Comparison of ENCODE assay signal across 17 cellular contexts in genomic region chr22:48541401-48542098, GRCh38.
DNase-seq lines count a peak whose midpoint lies in the region; ATAC-seq and TF ChIP-seq lines count a peak whose summit lies in the region.
"Had no signal": no experiment of that assay in that cellular context is flagged by ENCODE, and none has a peak within 500 bp of the region (broad histone marks: within the 10 kb centered on the region; RNA-seq: fewer than 3 reads in every experiment).

No MANE protein-coding gene starts in this region.

- H3K4me3 Mint-ChIP-seq in brain: no peak overlapping the region
- H3K4me3 Mint-ChIP-seq: B cell; CD4-positive, alpha-beta T cell; CD8-positive, alpha-beta T cell had no signal

- H3K9me3 ChIP-seq in BLaER1 (no peaks in the 10 kb centered on the region), HEK293 (ENCODE audit: control insufficient read depth, insufficient read depth, low read depth, low read length) (no peaks in the 10 kb centered on the region)
- H3K9me3 ChIP-seq: A549, Caco-2 had no signal

- no peak overlapping the region for H3K4me3 ChIP-seq in BLaER1
- H3K4me3 ChIP-seq in HEK293 (ENCODE audit: low read depth, low read length): no peak overlapping the region
- H3K4me3 ChIP-seq: A549 had no signal

- ATAC-seq in GM19452 (IDR thresholded peaks at IDR 0.05; ENCODE audit: unreplicated experiment): no peak
- ATAC-seq: A549; CD8-positive, alpha-beta T cell had no signal

- H3K9ac ChIP-seq in BLaER1: no peak overlapping the region

- DNase-seq in dermis blood vessel endothelial cell: no peak
- no peak for DNase-seq in HuH-7.5 (ENCODE audit: low spot score)
- DNase-seq: AML-193; Caco-2; Calu3; CD4-positive, alpha-beta T cell; CD8-positive, alpha-beta T cell; DMS79 treated with DMSO at 0.1 percent for 48 hours; GF-D8 had no signal

- H3K4me2 ChIP-seq in BLaER1: peak overlapping the region; percentile 57
- H3K4me2 ChIP-seq: A549 had no signal

- TF ChIP-seq CTCF in HEK293 (tag by site-specific recombination; IDR thresholded peaks at IDR 0.05) (no peak), brain (conservative IDR thresholded peaks at IDR 0.05) (no peak)

- H3K9me3 Mint-ChIP-seq in brain: no peaks in the 10 kb centered on the region
- H3K9me3 Mint-ChIP-seq: CD4-positive, alpha-beta T cell; CD8-positive, alpha-beta T cell had no signal

- H3K27me3 Mint-ChIP-seq in brain: no peaks in the 10 kb centered on the region
- H3K27me3 Mint-ChIP-seq: CD4-positive, alpha-beta T cell had no signal

- H3K4me1 ChIP-seq in BLaER1: peaks cover 27% of the 10 kb centered on the region
- H3K4me1 ChIP-seq in HEK293 (ENCODE audit: control insufficient read depth, insufficient read depth, low read length): no peaks in the 10 kb centered on the region
- H3K4me1 ChIP-seq: A549, Caco-2 had no signal

- POLR2A ChIA-PET in HEK293 (lab: Yijun Ruan, JAX): no interaction called here

- no peaks in the 10 kb centered on the region for H3K27me3 ChIP-seq in BLaER1

- H3K27ac ChIP-seq in BLaER1: no peak overlapping the region
- no peak overlapping the region for H3K27ac ChIP-seq in HEK293 (ENCODE audit: extremely low read depth, low read depth, low read length)
- H3K27ac ChIP-seq: 22Rv1, A549, C4-2B had no signal

- no peaks in the 10 kb centered on the region for H3K36me3 Mint-ChIP-seq in brain
- H3K36me3 Mint-ChIP-seq: CD8-positive, alpha-beta T cell had no signal

- H4K20me1 ChIP-seq in BLaER1: peaks cover 7% of the 10 kb centered on the region; the same call in 1 of the 2 replicates

- CTCF ChIA-PET in HEK293 (lab: Yijun Ruan, JAX): no interaction called here

- H3K4me1 Mint-ChIP-seq in brain: peaks cover 26% of the 10 kb centered on the region
- H3K4me1 Mint-ChIP-seq: B cell had no signal

- peak overlapping the region in 3 of 5 experiments; percentile 14 to 63 (median 24) for H3K27ac Mint-ChIP-seq in brain
- H3K27ac Mint-ChIP-seq: B cell; CD4-positive, alpha-beta T cell; CD8-positive, alpha-beta T cell had no signal

- no peaks in the 10 kb centered on the region for H3K36me3 ChIP-seq in BLaER1
- no peaks in the 10 kb centered on the region for H3K36me3 ChIP-seq in HEK293 (ENCODE audit: control insufficient read depth in 2 of 2, insufficient read depth in 1 of 2, low read length in 2 of 2)

TF ChIP-seq in HEK293, 187 proteins besides CTCF, POLR2A, EP300 and RAD21:
- TF ChIP-seq, protein P1, sequence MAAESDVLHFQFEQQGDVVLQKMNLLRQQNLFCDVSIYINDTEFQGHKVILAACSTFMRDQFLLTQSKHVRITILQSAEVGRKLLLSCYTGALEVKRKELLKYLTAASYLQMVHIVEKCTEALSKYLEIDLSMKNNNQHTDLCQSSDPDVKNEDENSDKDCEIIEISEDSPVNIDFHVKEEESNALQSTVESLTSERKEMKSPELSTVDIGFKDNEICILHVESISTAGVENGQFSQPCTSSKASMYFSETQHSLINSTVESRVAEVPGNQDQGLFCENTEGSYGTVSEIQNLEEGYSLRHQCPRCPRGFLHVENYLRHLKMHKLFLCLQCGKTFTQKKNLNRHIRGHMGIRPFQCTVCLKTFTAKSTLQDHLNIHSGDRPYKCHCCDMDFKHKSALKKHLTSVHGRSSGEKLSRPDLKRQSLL (tag by site-specific recombination; IDR thresholded peaks at IDR 0.05): no peak
- TF ChIP-seq SCRT1 (tag by site-specific recombination; IDR thresholded peaks at IDR 0.05; ENCODE audit: borderline replicate concordance): peak; percentile 77
- no peak for TF ChIP-seq ZNF157 (tag by site-specific recombination; IDR thresholded peaks at IDR 0.05)
- peak; percentile 75 for TF ChIP-seq SCRT2 (tag by site-specific recombination; IDR thresholded peaks at IDR 0.05)
